Comparison of ENCODE assay signal across 1 cellular context in the genomic region with DNA sequence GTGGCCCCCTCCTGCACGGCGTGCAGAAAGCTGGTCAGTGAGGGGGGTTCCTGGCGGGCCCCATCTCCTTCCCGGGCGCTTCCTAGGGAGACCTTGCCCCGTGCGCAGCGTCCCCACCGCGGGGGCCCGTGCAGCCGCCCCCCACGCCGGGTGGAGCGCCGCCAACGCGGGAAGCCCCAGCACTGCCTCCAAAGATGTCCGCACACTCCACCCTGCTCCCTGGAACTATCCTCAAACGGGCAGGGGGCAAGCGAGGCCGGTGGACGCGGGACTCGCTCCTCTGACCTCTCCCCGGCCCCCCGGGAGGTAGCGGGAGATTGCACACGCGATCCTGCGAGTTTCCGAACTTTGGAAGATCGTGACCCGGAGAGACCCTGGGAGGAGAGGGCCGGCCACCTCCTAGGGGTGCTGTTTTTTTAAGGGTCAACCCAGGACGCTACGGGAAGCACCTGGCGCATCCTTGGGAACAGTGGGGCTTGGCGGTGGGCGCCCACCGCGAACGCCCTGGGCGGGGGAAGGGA.
TF ChIP-seq lines count a peak whose summit lies in the region.

No MANE protein-coding gene starts in this region.

TF ChIP-seq in A549, 52 proteins besides CTCF, POLR2A, EP300 and RAD21:
- TF ChIP-seq, protein P1, sequence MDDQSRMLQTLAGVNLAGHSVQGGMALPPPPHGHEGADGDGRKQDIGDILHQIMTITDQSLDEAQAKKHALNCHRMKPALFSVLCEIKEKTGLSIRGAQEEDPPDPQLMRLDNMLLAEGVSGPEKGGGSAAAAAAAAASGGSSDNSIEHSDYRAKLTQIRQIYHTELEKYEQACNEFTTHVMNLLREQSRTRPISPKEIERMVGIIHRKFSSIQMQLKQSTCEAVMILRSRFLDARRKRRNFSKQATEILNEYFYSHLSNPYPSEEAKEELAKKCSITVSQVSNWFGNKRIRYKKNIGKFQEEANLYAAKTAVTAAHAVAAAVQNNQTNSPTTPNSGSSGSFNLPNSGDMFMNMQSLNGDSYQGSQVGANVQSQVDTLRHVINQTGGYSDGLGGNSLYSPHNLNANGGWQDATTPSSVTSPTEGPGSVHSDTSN (IDR thresholded peaks at IDR 0.05), result no peak
- TF ChIP-seq TP53 (CRISPR knock-in tag; IDR thresholded peaks at IDR 0.05) (no peak), MAZ (IDR thresholded peaks at IDR 0.05; ENCODE audit: borderline replicate concordance, low read depth, low read length) (no peak), MYC (IDR thresholded peaks at IDR 0.05; ENCODE audit: borderline replicate concordance, low read length) (no peak), ZFP36 (IDR thresholded peaks at IDR 0.05; ENCODE audit: borderline replicate concordance, partially characterized antibody) (no peak), PHF8 (IDR thresholded peaks at IDR 0.05; ENCODE audit: borderline replicate concordance, low read depth) (no peak), NPAS2 (CRISPR knock-in tag; IDR thresholded peaks at IDR 0.05; ENCODE audit: borderline replicate concordance) (no peak), SMC3 (IDR thresholded peaks at IDR 0.05) (no peak), KDM1A (IDR thresholded peaks at IDR 0.05; ENCODE audit: low read depth) (no peak), NFE2L2 (conservative IDR thresholded peaks at IDR 0.05; ENCODE audit: low read length) (no peak), HEYL (CRISPR knock-in tag; IDR thresholded peaks at IDR 0.05) (no peak), CBX8 (IDR thresholded peaks at IDR 0.05) (no peak)
- TF ChIP-seq, protein P2, sequence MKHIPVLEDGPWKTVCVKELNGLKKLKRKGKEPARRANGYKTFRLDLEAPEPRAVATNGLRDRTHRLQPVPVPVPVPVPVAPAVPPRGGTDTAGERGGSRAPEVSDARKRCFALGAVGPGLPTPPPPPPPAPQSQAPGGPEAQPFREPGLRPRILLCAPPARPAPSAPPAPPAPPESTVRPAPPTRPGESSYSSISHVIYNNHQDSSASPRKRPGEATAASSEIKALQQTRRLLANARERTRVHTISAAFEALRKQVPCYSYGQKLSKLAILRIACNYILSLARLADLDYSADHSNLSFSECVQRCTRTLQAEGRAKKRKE (CRISPR knock-in tag; IDR thresholded peaks at IDR 0.05; ENCODE audit: low read depth), result no peak
- TF ChIP-seq, protein P3, sequence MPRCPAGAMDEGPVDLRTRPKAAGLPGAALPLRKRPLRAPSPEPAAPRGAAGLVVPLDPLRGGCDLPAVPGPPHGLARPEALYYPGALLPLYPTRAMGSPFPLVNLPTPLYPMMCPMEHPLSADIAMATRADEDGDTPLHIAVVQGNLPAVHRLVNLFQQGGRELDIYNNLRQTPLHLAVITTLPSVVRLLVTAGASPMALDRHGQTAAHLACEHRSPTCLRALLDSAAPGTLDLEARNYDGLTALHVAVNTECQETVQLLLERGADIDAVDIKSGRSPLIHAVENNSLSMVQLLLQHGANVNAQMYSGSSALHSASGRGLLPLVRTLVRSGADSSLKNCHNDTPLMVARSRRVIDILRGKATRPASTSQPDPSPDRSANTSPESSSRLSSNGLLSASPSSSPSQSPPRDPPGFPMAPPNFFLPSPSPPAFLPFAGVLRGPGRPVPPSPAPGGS (IDR thresholded peaks at IDR 0.05), result no peak
